In the genomic region with DNA sequence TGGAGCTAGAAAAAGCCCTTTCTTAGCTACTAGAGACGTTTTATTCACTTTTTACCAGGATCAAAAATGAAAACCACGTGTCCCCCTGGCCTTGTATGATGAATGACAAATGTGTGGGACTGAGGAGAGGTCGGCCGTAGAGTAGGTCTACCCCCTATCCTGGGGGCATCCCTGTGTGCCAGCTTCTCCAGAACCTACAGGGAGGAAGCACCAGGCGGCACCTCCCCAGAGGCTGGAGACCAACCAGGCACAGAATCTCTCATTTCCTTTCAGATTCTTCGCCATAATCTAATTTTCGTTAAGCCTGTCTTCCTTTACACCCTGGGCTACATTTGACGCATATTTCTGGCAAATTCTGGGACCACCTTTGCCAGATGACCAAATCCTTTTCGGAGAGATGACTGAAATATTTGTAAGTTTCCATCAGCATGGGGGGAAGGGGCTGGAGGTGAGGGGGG, we compare ENCODE assay signal across 12 cellular contexts. TPM values are rescaled to one million over a fixed set of nuclear protein-coding genes. Genes with fewer than 3 reads are reported as not detected.
DNase-seq lines count a peak whose midpoint lies in the region; ATAC-seq and TF ChIP-seq lines count a peak whose summit lies in the region.
"Had no signal": no experiment of that assay in that cellular context is flagged by ENCODE, and none has a peak within 500 bp of the region (broad histone marks: within the 10 kb centered on the region; RNA-seq: fewer than 3 reads in every experiment).

No MANE protein-coding gene starts in this region.

- peak overlapping the region; percentile 2; the same call in 1 of the 2 replicates for H3K27ac Mint-ChIP-seq in WTC11

- no peaks in the 10 kb centered on the region for H3K36me3 ChIP-seq in left ventricle myocardium inferior
- H3K36me3 ChIP-seq in psoas muscle (ENCODE audit: insufficient read depth in 1 of 2, low read depth in 1 of 2): no peaks in the 10 kb centered on the region
- H3K36me3 ChIP-seq: spleen had no signal

- H3K4me3 ChIP-seq in AG04450 (ENCODE audit: low read depth, low read length) (peak overlapping the region; percentile 1; the same call in 1 of the 2 replicates), left ventricle myocardium inferior (no peak overlapping the region), psoas muscle (no peak overlapping the region)
- H3K4me3 ChIP-seq: spleen had no signal

- no peaks in the 10 kb centered on the region for H3K9me3 Mint-ChIP-seq in WTC11
- H3K9me3 Mint-ChIP-seq: central memory CD8-positive, alpha-beta T cell had no signal

- no peak overlapping the region for H3K4me3 Mint-ChIP-seq in WTC11
- H3K4me3 Mint-ChIP-seq: central memory CD8-positive, alpha-beta T cell had no signal

- POLR2A ChIA-PET in AG04450 (lab: Yijun Ruan, JAX) (interaction anchor here (1.0 to 1.3 kb wide), 2 partner anchors 14 to 16 kb away, joined by 3 read pairs; a partner anchor contains a TSS), WTC11 (lab: Charles Lee) (no interaction called here)

- peaks cover 20% of the 10 kb centered on the region for H3K4me1 ChIP-seq in left ventricle myocardium inferior
- H3K4me1 ChIP-seq in psoas muscle: no peaks in the 10 kb centered on the region

- no peak for ATAC-seq in WTC11
- no peak for ATAC-seq in psoas muscle
- ATAC-seq in HG02981 (IDR thresholded peaks at IDR 0.05; ENCODE audit: unreplicated experiment): no peak

- H3K27me3 ChIP-seq in AG04450 (ENCODE audit: control insufficient read depth, insufficient read depth, low read length) (no peaks in the 10 kb centered on the region), left ventricle myocardium inferior (ENCODE audit: low read depth) (peaks cover 26% of the 10 kb centered on the region), psoas muscle (ENCODE audit: insufficient read depth in 3 of 3, low read length in 2 of 3) (peaks cover 0 to 43% (median 5%) of the 10 kb centered on the region in 3 donors)

- no peaks in the 10 kb centered on the region for H3K27me3 Mint-ChIP-seq in WTC11 (ENCODE audit: low read depth)

- WGBS in psoas muscle, 3 donors: 61 to 74% (median 70%) methylated on average over 9 of the region's 9 CpGs

- H3K9me3 ChIP-seq in AG04450 (ENCODE audit: control insufficient read depth, insufficient read depth, low read length) (peaks cover 2% of the 10 kb centered on the region; the same call in 1 of the 2 replicates), left ventricle myocardium inferior (replicated peaks) (no peaks in the 10 kb centered on the region), psoas muscle (no peaks in the 10 kb centered on the region)
- H3K9me3 ChIP-seq: spleen had no signal

- intact Hi-C loops in left ventricle myocardium inferior (cut with micrococcal nuclease): no loop called here
- intact Hi-C loops in psoas muscle (cut with DNase I): no loop called here

- TF ChIP-seq CTCF in AG04450 (IDR thresholded peaks at IDR 0.05; ENCODE audit: low read depth, low read length) (no peak), WTC11 (IDR thresholded peaks at IDR 0.05) (no peak), left ventricle myocardium inferior (IDR thresholded peaks at IDR 0.05; ENCODE audit: borderline replicate concordance) (no peak), psoas muscle (IDR thresholded peaks at IDR 0.05) (no peak)

- H3K4me1 Mint-ChIP-seq in WTC11: peaks cover 11% of the 10 kb centered on the region
- H3K4me1 Mint-ChIP-seq: central memory CD8-positive, alpha-beta T cell had no signal

- H3K27ac ChIP-seq in AG04450 (ENCODE audit: low read depth, low read length) (peak overlapping the region; percentile 93), left ventricle myocardium inferior (replicated peaks) (peak overlapping the region; percentile 73), psoas muscle (peak overlapping the region; percentile 19)

- H3K36me3 Mint-ChIP-seq in WTC11: no peaks in the 10 kb centered on the region

- DNase-seq in AG04450 (ENCODE audit: low read depth, low spot score) (no peak), WTC11 (ENCODE audit: low spot score) (no peak), left ventricle myocardium inferior (no peak), psoas muscle (no peak), NCI-H2107 treated with DMSO at 0.1 percent for 48 hours (lab: John Stamatoyannopoulos, UW; ENCODE audit: unreplicated experiment) (no peak), hepatic stellate cell (ENCODE audit: low spot score) (no peak), HPDE6-E6E7 (ENCODE audit: extremely low spot score) (no peak)
- DNase-seq: KG1, NCI-H2029 had no signal

- CTCF ChIA-PET in AG04450 (lab: Charles Lee): no interaction called here
- CTCF ChIA-PET in WTC11 (lab: Charles Lee): interaction anchor here (1.3 kb wide), 1 partner anchor 11 kb away, joined by 5 read pairs; no protein-coding TSS in a partner anchor

TF ChIP-seq in WTC11, 78 proteins besides CTCF, POLR2A, EP300 and RAD21:
- TF ChIP-seq NR1H2 (CRISPR knock-in tag; IDR thresholded peaks at IDR 0.05) (no peak), ZNF232 (CRISPR knock-in tag; IDR thresholded peaks at IDR 0.05) (no peak), HMGA2 (CRISPR knock-in tag; IDR thresholded peaks at IDR 0.05) (no peak), OVOL2 (CRISPR knock-in tag; IDR thresholded peaks at IDR 0.05; ENCODE audit: borderline replicate concordance) (no peak), TP53 (CRISPR knock-in tag; IDR thresholded peaks at IDR 0.05) (no peak), EMX1 (CRISPR knock-in tag; IDR thresholded peaks at IDR 0.05) (no peak), GABPB1 (CRISPR knock-in tag; IDR thresholded peaks at IDR 0.05) (no peak), IRF2 (CRISPR knock-in tag; IDR thresholded peaks at IDR 0.05; ENCODE audit: borderline replicate concordance, low read depth) (no peak), ESRRA (CRISPR knock-in tag; IDR thresholded peaks at IDR 0.05; ENCODE audit: borderline replicate concordance) (no peak), NFE2L1 (CRISPR knock-in tag; IDR thresholded peaks at IDR 0.05) (no peak), MXD4 (CRISPR knock-in tag; IDR thresholded peaks at IDR 0.05; ENCODE audit: borderline replicate concordance) (no peak), ZNF138 (CRISPR knock-in tag; conservative IDR thresholded peaks at IDR 0.05) (no peak), GRHL2 (CRISPR knock-in tag; IDR thresholded peaks at IDR 0.05; ENCODE audit: insufficient replicate concordance, severe bottlenecking) (no peak), CREM (CRISPR knock-in tag; IDR thresholded peaks at IDR 0.05) (no peak)
- TF ChIP-seq, protein P1, sequence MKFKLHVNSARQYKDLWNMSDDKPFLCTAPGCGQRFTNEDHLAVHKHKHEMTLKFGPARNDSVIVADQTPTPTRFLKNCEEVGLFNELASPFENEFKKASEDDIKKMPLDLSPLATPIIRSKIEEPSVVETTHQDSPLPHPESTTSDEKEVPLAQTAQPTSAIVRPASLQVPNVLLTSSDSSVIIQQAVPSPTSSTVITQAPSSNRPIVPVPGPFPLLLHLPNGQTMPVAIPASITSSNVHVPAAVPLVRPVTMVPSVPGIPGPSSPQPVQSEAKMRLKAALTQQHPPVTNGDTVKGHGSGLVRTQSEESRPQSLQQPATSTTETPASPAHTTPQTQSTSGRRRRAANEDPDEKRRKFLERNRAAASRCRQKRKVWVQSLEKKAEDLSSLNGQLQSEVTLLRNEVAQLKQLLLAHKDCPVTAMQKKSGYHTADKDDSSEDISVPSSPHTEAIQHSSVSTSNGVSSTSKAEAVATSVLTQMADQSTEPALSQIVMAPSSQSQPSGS (CRISPR knock-in tag; IDR thresholded peaks at IDR 0.05; ENCODE audit: borderline replicate concordance, low read depth): no peak
- TF ChIP-seq, protein P2, sequence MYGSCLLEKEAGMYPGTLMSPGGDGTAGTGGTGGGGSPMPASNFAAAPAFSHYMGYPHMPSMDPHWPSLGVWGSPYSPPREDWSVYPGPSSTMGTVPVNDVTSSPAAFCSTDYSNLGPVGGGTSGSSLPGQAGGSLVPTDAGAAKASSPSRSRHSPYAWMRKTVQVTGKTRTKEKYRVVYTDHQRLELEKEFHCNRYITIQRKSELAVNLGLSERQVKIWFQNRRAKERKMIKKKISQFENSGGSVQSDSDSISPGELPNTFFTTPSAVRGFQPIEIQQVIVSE (CRISPR knock-in tag; IDR thresholded peaks at IDR 0.05; ENCODE audit: borderline replicate concordance): no peak
- TF ChIP-seq, protein P3, sequence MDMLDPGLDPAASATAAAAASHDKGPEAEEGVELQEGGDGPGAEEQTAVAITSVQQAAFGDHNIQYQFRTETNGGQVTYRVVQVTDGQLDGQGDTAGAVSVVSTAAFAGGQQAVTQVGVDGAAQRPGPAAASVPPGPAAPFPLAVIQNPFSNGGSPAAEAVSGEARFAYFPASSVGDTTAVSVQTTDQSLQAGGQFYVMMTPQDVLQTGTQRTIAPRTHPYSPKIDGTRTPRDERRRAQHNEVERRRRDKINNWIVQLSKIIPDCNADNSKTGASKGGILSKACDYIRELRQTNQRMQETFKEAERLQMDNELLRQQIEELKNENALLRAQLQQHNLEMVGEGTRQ (CRISPR knock-in tag; IDR thresholded peaks at IDR 0.05): no peak

RNA-seq across cellular contexts. Expression of a gene that starts 15.9 kb away (rescaled TPM):
- polyA plus RNA-seq in AG04450 (2011; rRNA removed): 15.6 and 15.7 TPM in 2 replicates
- 10.5 and 11.2 TPM in 2 replicates for polyA minus RNA-seq in AG04450 (2011; rRNA and poly(A)+ RNA removed)
- total RNA-seq in WTC11 (2021): 4.1 to 5.7 TPM (median 5.1 TPM) in 3 replicates
- total RNA-seq in left ventricle myocardium inferior: 2.7 TPM
- total RNA-seq in psoas muscle: 1 to 10 TPM in 1 of 4 donors, under 1 TPM in 3; 0.58 to 1.2 (median 0.85) TPM
- polyA plus RNA-seq in psoas muscle: 1 to 10 TPM in 1 of 3 donors, under 1 TPM in 2; 0.67 to 1.0 (median 0.90) TPM

Comparison
In these comparisons a context has a peak if more than half of its experiments do, and no peak if none do; other contexts are left out.
1. H3K27ac ChIP-seq: peak in every context shown above with its lines; median percentile 93 in AG04450; 73 in left ventricle myocardium inferior; 19 in psoas muscle.